1 cellular context compared by ENCODE assay signal in the genomic region with DNA sequence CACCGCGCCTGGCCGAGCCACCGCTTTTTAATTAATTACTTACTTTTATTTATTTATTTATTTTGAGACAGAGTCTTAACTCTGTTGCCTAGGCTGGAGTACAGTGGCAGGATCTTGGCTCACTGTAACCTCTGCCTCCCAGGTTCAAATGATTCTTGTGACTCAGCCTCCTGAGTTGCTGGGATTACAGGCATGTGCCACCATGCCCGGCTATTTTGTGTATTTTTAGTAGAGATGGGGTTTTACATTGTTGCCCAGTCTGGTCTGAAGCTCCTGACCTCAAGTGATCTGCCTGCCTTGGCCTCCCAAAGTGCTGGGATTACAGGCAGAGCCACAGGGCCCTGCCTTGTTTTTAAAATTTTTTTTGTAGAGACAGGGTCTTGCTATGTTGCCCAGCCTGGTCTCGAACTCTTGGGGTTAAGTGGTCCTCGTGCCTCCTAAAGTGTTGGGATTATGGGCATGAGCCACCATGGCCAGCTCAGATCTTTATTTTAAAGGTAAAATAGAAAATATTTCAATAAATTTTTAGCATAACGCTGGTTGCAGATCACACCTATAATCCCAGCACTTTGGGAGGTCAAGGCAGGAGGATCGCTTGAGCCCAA.
TF ChIP-seq lines count a peak whose summit lies in the region.

No MANE protein-coding gene starts in this region.

TF ChIP-seq in liver, 16 proteins besides CTCF, POLR2A, EP300 and RAD21:
- TF ChIP-seq HNF4A (conservative IDR thresholded peaks at IDR 0.05) (no peak), EGR1 (IDR thresholded peaks at IDR 0.05; ENCODE audit: low read depth in 2 of 2) (no peak), FOXA1 (IDR thresholded peaks at IDR 0.05) (no peak), FOXA2 (IDR thresholded peaks at IDR 0.05) (no peak), TAF1 (conservative IDR thresholded peaks at IDR 0.05) (no peak), YY1 (IDR thresholded peaks at IDR 0.05) (no peak), GABPA (IDR thresholded peaks at IDR 0.05 in 1 of 2, conservative IDR thresholded peaks at IDR 0.05 in 1 of 2) (no peak), RXRA (IDR thresholded peaks at IDR 0.05) (no peak), REST (IDR thresholded peaks at IDR 0.05) (no peak), SP1 (IDR thresholded peaks at IDR 0.05) (no peak), JUND (IDR thresholded peaks at IDR 0.05) (no peak)
- TF ChIP-seq, protein P1, sequence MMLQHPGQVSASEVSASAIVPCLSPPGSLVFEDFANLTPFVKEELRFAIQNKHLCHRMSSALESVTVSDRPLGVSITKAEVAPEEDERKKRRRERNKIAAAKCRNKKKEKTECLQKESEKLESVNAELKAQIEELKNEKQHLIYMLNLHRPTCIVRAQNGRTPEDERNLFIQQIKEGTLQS (IDR thresholded peaks at IDR 0.05): no peak
- TF ChIP-seq, protein P2, sequence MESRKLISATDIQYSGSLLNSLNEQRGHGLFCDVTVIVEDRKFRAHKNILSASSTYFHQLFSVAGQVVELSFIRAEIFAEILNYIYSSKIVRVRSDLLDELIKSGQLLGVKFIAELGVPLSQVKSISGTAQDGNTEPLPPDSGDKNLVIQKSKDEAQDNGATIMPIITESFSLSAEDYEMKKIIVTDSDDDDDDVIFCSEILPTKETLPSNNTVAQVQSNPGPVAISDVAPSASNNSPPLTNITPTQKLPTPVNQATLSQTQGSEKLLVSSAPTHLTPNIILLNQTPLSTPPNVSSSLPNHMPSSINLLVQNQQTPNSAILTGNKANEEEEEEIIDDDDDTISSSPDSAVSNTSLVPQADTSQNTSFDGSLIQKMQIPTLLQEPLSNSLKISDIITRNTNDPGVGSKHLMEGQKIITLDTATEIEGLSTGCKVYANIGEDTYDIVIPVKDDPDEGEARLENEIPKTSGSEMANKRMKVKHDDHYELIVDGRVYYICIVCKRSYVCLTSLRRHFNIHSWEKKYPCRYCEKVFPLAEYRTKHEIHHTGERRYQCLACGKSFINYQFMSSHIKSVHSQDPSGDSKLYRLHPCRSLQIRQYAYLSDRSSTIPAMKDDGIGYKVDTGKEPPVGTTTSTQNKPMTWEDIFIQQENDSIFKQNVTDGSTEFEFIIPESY (IDR thresholded peaks at IDR 0.05): no peak
TF ChIP-seq in liver: peak in this region for 0.
